23 cellular contexts compared by ENCODE assay signal in the genomic region with DNA sequence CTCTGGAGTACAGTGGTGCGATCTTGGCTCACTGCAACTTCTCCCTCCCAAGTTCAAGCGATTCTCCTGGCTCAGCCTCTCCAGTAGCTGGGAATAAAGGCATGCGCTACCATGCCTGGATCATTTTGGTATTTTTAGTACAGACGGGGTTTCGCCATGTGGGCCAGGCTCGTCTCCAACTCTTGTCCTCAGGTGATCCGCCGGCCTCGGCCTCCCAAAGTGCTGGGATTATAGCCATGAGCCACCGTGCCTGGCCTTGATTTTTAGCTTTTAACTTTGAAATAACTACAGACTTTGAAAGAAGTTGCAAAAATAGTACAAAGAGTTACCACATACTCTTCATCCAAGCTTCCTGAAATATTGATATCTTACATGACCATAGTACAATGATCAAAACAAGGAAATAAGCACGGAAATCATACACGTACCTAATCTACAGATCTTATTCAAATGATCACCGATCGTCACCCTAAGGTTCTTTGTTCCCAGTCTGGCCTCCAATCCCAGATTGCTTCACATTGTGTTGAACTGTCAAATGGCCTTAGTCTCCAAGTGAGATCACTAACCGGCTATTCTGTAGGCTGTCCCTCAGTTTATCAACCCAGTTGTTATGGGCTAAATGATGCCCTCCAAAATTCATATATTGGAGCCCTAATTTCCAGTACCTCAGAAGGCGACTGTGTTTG. TPM values are rescaled to one million over a fixed set of nuclear protein-coding genes. Genes with fewer than 3 reads are reported as not detected.
DNase-seq lines count a peak whose midpoint lies in the region; ATAC-seq, FAIRE-seq and TF ChIP-seq lines count a peak whose summit lies in the region.
"Had no signal": no experiment of that assay in that cellular context is flagged by ENCODE, and none has a peak within 500 bp of the region (broad histone marks: within the 10 kb centered on the region; RNA-seq: fewer than 3 reads in every experiment).

No MANE protein-coding gene starts in this region.

- TF ChIP-seq CTCF in endothelial cell of umbilical vein (IDR thresholded peaks at IDR 0.05; ENCODE audit: extremely low read depth in 1 of 2, insufficient read depth in 1 of 2, low read depth in 1 of 2, low read length in 2 of 2): no peak

- no peaks in the 10 kb centered on the region for H3K4me1 ChIP-seq in endothelial cell of umbilical vein (ENCODE audit: control insufficient read depth, extremely low read depth, insufficient read depth, low read length)

- CTCF ChIA-PET in endothelial cell of umbilical vein (lab: Charles Lee): interaction anchor here (1.1 kb wide), 1 partner anchor 8 kb away, joined by 3 read pairs; no protein-coding TSS in a partner anchor

- peaks cover 4% of the 10 kb centered on the region for H4K20me1 ChIP-seq in endothelial cell of umbilical vein (replicated peaks; ENCODE audit: control insufficient read depth, extremely low read depth, insufficient read depth, low read length)

- no peaks in the 10 kb centered on the region for H3K79me2 ChIP-seq in endothelial cell of umbilical vein (ENCODE audit: control insufficient read depth, insufficient read depth, low read length)

- no peak overlapping the region for H3K27ac ChIP-seq in endothelial cell of umbilical vein (ENCODE audit: insufficient read depth, low read depth, low read length)
- H3K27ac ChIP-seq: brain microvascular endothelial cell, GM23248, HL-60, suprapubic skin had no signal

- BruUV-seq in endothelial cell of umbilical vein (replicated peaks; lab: Mats Ljungman, UMichigan): no TSS peak

- H3K4me2 ChIP-seq in endothelial cell of umbilical vein (ENCODE audit: insufficient read depth, low read length): no peak overlapping the region

- DNase-seq in H7 (peak; percentile 38), endothelial cell of umbilical vein (ENCODE audit: low read depth, low spot score) (no peak), left lobe of liver (ENCODE audit: low spot score) (peak; percentile 93), sciatic nerve (ENCODE audit: low spot score) (peak; percentile 49), GM03348 (ENCODE audit: low spot score) (no peak)
- DNase-seq in activated naive CD4-positive, alpha-beta T cell treated with Interleukin-2 at 50 U/mL for 16 hours: no peak
- no peak for DNase-seq in stimulated activated CD4-positive, alpha-beta T cell treated with anti-CD3 and anti-CD28 coated beads, Interleukin-4, amount 100 ng/mL, for 4 hours
- DNase-seq: ACHN; activated CD4-positive, alpha-beta T cell treated with anti-CD3 and anti-CD28 coated beads for 4 hours; activated CD8-positive, alpha-beta memory T cell treated with anti-CD3 and anti-CD28 coated beads, Interleukin-2, amount 10 ng/mL, durations not matched to agents 7 days and 5 days; activated naive CD8-positive, alpha-beta T cell treated with anti-CD3 and anti-CD28 coated beads, Interleukin-2, amount 10 ng/mL, durations not matched to agents 7 days and 5 days; brain microvascular endothelial cell; GM23248; kidney glomerular epithelial cell; MM.1S; NCI-H146; NCI-H2171 treated with DMSO at 0.1 percent for 48 hours; NCI-H526 treated with DMSO at 0.1 percent for 48 hours; SHP77 treated with DMSO at 0.1 percent for 48 hours had no signal

- no peak overlapping the region for H2AFZ ChIP-seq in endothelial cell of umbilical vein (ENCODE audit: low read depth, low read length)
- H2AFZ ChIP-seq: GM23248 had no signal

- POLR2A ChIA-PET in endothelial cell of umbilical vein (lab: Charles Lee): no interaction called here

- peak; percentile 38 for FAIRE-seq in endothelial cell of umbilical vein (lab: Jason Lieb, UNC)
- FAIRE-seq: D721Med had no signal

- ATAC-seq in left lobe of liver: peak; percentile 92
- peak; percentile 30 for ATAC-seq in sciatic nerve
- no peak for ATAC-seq in GM21529 (IDR thresholded peaks at IDR 0.05; ENCODE audit: unreplicated experiment)
- ATAC-seq: activated CD8-positive, alpha-beta memory T cell treated with anti-CD3 and anti-CD28 coated beads, Interleukin-2, amount 10 ng/mL, durations not matched to agents 7 days and 5 days had no signal

- H3K9ac ChIP-seq in endothelial cell of umbilical vein (replicated peaks; ENCODE audit: extremely low read depth, insufficient read depth, low read length): no peak overlapping the region
- H3K9ac ChIP-seq: GM23248 had no signal

- no peaks in the 10 kb centered on the region for H3K9me3 ChIP-seq in endothelial cell of umbilical vein (replicated peaks; ENCODE audit: control insufficient read depth, insufficient read depth, low read length)
- H3K9me3 ChIP-seq: suprapubic skin had no signal

- H3K4me3 ChIP-seq in H7 (ENCODE audit: insufficient read depth, low read depth, low read length) (no peak overlapping the region), endothelial cell of umbilical vein (replicated peaks in 1 of 3; ENCODE audit: insufficient read depth in 1 of 3, low read depth in 1 of 3, low read length in 3 of 3) (no peak overlapping the region)
- H3K4me3 ChIP-seq: GM23248, suprapubic skin had no signal

- H3K36me3 ChIP-seq in H7 (replicated peaks; ENCODE audit: control insufficient read depth, insufficient read depth, low read length) (no peaks in the 10 kb centered on the region), endothelial cell of umbilical vein (ENCODE audit: control insufficient read depth in 2 of 2, extremely low read depth in 1 of 2, insufficient read depth in 2 of 2, low read length in 2 of 2) (no peaks in the 10 kb centered on the region)
- H3K36me3 ChIP-seq: brain microvascular endothelial cell, suprapubic skin had no signal

- dilution Hi-C loops in endothelial cell of umbilical vein (cut with MboI; ENCODE audit: extremely low pct_ligation_motif_present, low sequenced_read_pairs): no loop called here

- no peaks in the 10 kb centered on the region for H3K9me1 ChIP-seq in endothelial cell of umbilical vein (replicated peaks; ENCODE audit: control insufficient read depth, extremely low read depth, insufficient read depth, low read length)

- H3K27me3 ChIP-seq in H7 (ENCODE audit: control insufficient read depth, insufficient read depth, low read length): no peaks in the 10 kb centered on the region
- H3K27me3 ChIP-seq in endothelial cell of umbilical vein (ENCODE audit: control insufficient read depth in 2 of 2, insufficient read depth in 2 of 2, low read length in 2 of 2): peaks cover 0 to 4% of the 10 kb centered on the region in 2 experiments
- H3K27me3 ChIP-seq: brain microvascular endothelial cell, suprapubic skin had no signal

- no peak for TF ChIP-seq POLR2A in endothelial cell of umbilical vein (IDR thresholded peaks at IDR 0.05; ENCODE audit: low read depth, low read length)

- intact Hi-C loops in endothelial cell of umbilical vein (cut with micrococcal nuclease) (no loop called here), sciatic nerve (cut with DNase I) (no loop called here)

TF ChIP-seq in endothelial cell of umbilical vein, 7 proteins besides CTCF, POLR2A, EP300 and RAD21:
- TF ChIP-seq EZH2 (IDR thresholded peaks at IDR 0.05; ENCODE audit: borderline replicate concordance, low read depth, low read length, severe bottlenecking) (no peak), GATA2 (IDR thresholded peaks at IDR 0.05; ENCODE audit: insufficient read depth, insufficient read length, low read depth, low read length) (no peak), MYC (IDR thresholded peaks at IDR 0.05; ENCODE audit: low read depth, low read length) (no peak), JUN (IDR thresholded peaks at IDR 0.05; ENCODE audit: borderline replicate concordance, insufficient read depth, insufficient read length, low read depth) (no peak), POLR2AphosphoS5 (IDR thresholded peaks at IDR 0.05; ENCODE audit: insufficient read depth, low read depth, low read length) (no peak), FOS (IDR thresholded peaks at IDR 0.05; ENCODE audit: borderline replicate concordance, insufficient read depth, low read length) (no peak)
- TF ChIP-seq, protein P1, sequence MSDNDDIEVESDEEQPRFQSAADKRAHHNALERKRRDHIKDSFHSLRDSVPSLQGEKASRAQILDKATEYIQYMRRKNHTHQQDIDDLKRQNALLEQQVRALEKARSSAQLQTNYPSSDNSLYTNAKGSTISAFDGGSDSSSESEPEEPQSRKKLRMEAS (IDR thresholded peaks at IDR 0.05; ENCODE audit: insufficient read depth, insufficient read length): no peak

RNA-seq across cellular contexts. Expression of a gene that starts 18.4 kb away (rescaled TPM):
- total RNA-seq in H7 (2014; rRNA removed; shearing (Covaris generic)): 27.6 and 42.6 TPM in 2 replicates
- total RNA-seq in endothelial cell of umbilical vein: 81.6 and 96.1 TPM in 2 replicates
- 53.2 and 58.1 TPM in 2 replicates for polyA plus RNA-seq in endothelial cell of umbilical vein
- polyA plus RNA-seq in endothelial cell of umbilical vein (2011; cell fraction: cytosol; rRNA removed): 25.7 and 31.9 TPM in 2 replicates
- polyA plus RNA-seq in endothelial cell of umbilical vein (2011; cell fraction: nucleus; rRNA removed): 348 and 434 TPM in 2 replicates
- polyA plus RNA-seq in endothelial cell of umbilical vein (2012): 45.9 and 60.5 TPM in 2 replicates
- 36.2 and 40.8 TPM in 2 replicates for polyA minus RNA-seq in endothelial cell of umbilical vein
- polyA minus RNA-seq in endothelial cell of umbilical vein (2011; cell fraction: cytosol; rRNA and poly(A)+ RNA removed): 11.2 TPM
- 72.4 and 86.3 TPM in 2 replicates for polyA minus RNA-seq in endothelial cell of umbilical vein (2011; cell fraction: nucleus; rRNA and poly(A)+ RNA removed)
- total RNA-seq in left lobe of liver: 37.1 TPM
- total RNA-seq in sciatic nerve: 214 TPM

RNA-seq across cellular contexts. Expression of a gene that starts 19.1 kb away (rescaled TPM):
- 67.5 and 82.0 TPM in 2 replicates for total RNA-seq in H7 (2014; rRNA removed; shearing (Covaris generic))
- total RNA-seq in endothelial cell of umbilical vein (59.3 and 78.9 TPM in 2 replicates), left lobe of liver (117 TPM), sciatic nerve (58.6 TPM)
- 38.9 and 44.6 TPM in 2 replicates for polyA plus RNA-seq in endothelial cell of umbilical vein
- polyA plus RNA-seq in endothelial cell of umbilical vein (2011; cell fraction: cytosol; rRNA removed): 39.3 and 42.6 TPM in 2 replicates
- 140 and 141 TPM in 2 replicates for polyA plus RNA-seq in endothelial cell of umbilical vein (2011; cell fraction: nucleus; rRNA removed)
- polyA plus RNA-seq in endothelial cell of umbilical vein (2012): 64.8 and 81.8 TPM in 2 replicates
- polyA minus RNA-seq in endothelial cell of umbilical vein: 143 and 164 TPM in 2 replicates
- 45.5 TPM for polyA minus RNA-seq in endothelial cell of umbilical vein (2011; cell fraction: cytosol; rRNA and poly(A)+ RNA removed)
- 68.1 and 97.0 TPM in 2 replicates for polyA minus RNA-seq in endothelial cell of umbilical vein (2011; cell fraction: nucleus; rRNA and poly(A)+ RNA removed)

Comparison
In these comparisons a context has a peak if more than half of its experiments do, and no peak if none do; other contexts are left out.
1. DNase-seq: peak in H7 (single experiment), left lobe of liver (single experiment) and sciatic nerve (single experiment); none in endothelial cell of umbilical vein (single experiment), activated naive CD4-positive, alpha-beta T cell treated with Interleukin-2 at 50 U/mL for 16 hours (single experiment), stimulated activated CD4-positive, alpha-beta T cell treated with anti-CD3 and anti-CD28 coated beads, Interleukin-4, amount 100 ng/mL, for 4 hours (0 of 2) and GM03348 (single experiment).